In the genomic region with DNA sequence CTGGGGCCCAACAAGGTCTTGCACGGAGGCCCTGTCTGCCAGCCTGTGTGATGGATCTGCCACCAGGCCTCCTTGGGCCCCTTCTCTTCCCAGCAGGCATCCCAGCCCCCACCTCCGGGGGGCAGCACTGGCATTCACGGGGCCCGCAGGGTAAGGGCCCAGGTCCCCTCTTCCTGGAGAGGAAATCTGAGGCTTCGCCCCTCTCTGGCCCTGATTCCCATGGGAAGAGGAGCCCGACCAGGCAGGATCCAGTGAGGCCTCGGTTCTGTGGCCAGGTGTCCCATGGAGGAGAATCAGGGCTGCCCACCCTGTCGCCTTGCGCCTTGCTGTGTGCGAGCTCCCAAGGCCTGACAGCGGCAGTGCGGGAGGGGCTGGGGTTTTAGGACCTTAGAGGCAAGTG, we compare ENCODE assay signal across 14 cellular contexts. TPM values are rescaled to one million over a fixed set of nuclear protein-coding genes. Genes with fewer than 3 reads are reported as not detected.
A peak's percentile ranks its signal among the peaks of the same experiment; 100 is the strongest.
DNase-seq lines count a peak whose midpoint lies in the region; ATAC-seq and TF ChIP-seq lines count a peak whose summit lies in the region.
"Had no signal": no experiment of that assay in that cellular context is flagged by ENCODE, and none has a peak within 500 bp of the region (broad histone marks: within the 10 kb centered on the region; RNA-seq: fewer than 3 reads in every experiment).

No MANE protein-coding gene starts in this region.

- no peaks in the 10 kb centered on the region for H3K9me3 ChIP-seq in cardiac muscle cell (ENCODE audit: low read depth)
- H3K9me3 ChIP-seq in OCI-LY1 (ENCODE audit: low read length), result no peaks in the 10 kb centered on the region

- H3K4me1 ChIP-seq in cardiac muscle cell (ENCODE audit: low read depth) (no peaks in the 10 kb centered on the region), OCI-LY1 (ENCODE audit: insufficient read depth, low read length, severe bottlenecking) (no peaks in the 10 kb centered on the region), foreskin keratinocyte (no peaks in the 10 kb centered on the region)

- TF ChIP-seq CTCF in cardiac muscle cell (IDR thresholded peaks at IDR 0.05; ENCODE audit: low read depth, low read length) (peak; percentile 21), OCI-LY1 (IDR thresholded peaks at IDR 0.05; ENCODE audit: low read length) (peak; percentile 18; the same call in 1 of the 2 replicates), foreskin keratinocyte (conservative IDR thresholded peaks at IDR 0.05) (peak; percentile 32), type B pancreatic cell (conservative IDR thresholded peaks at IDR 0.05) (peak; percentile 41), Calu3 (IDR thresholded peaks at IDR 0.05; ENCODE audit: unreplicated experiment) (no peak)

- ATAC-seq in foreskin keratinocyte (no peak), HG03342 (IDR thresholded peaks at IDR 0.05; ENCODE audit: unreplicated experiment) (no peak)

- H3K9me3 Mint-ChIP-seq in type B pancreatic cell (no peaks in the 10 kb centered on the region), Calu3 (ENCODE audit: low read depth, unreplicated experiment) (no peaks in the 10 kb centered on the region)

- BruUV-seq in Calu3 (replicated peaks; lab: Mats Ljungman, UMichigan), result no TSS peak

- H3K27me3 ChIP-seq in cardiac muscle cell (no peaks in the 10 kb centered on the region), OCI-LY1 (ENCODE audit: insufficient read depth, low read length) (no peaks in the 10 kb centered on the region), foreskin keratinocyte (no peaks in the 10 kb centered on the region)

- no peak overlapping the region for H3K4me3 ChIP-seq in cardiac muscle cell
- H3K4me3 ChIP-seq in OCI-LY1 (ENCODE audit: low read depth, low read length, poor library complexity, severe bottlenecking), result no peak overlapping the region

- H3K27me3 Mint-ChIP-seq in type B pancreatic cell, result no peaks in the 10 kb centered on the region
- no peaks in the 10 kb centered on the region for H3K27me3 Mint-ChIP-seq in Calu3 (ENCODE audit: unreplicated experiment)

- H3K4me2 ChIP-seq in OCI-LY1 (ENCODE audit: low read length), result no peak overlapping the region

- H3K4me3 Mint-ChIP-seq in type B pancreatic cell (no peak overlapping the region), Calu3 (ENCODE audit: low read depth, unreplicated experiment) (no peak overlapping the region)

- CTCF ChIA-PET in Calu3 (lab: Charles Lee), result no interaction called here

- no peak for DNase-seq in cardiac muscle cell (ENCODE audit: low read depth in 1 of 2, low spot score in 1 of 2)
- no peak for DNase-seq in cardiac septum (ENCODE audit: low spot score)
- no peak for DNase-seq in foreskin keratinocyte
- no peak for DNase-seq in type B pancreatic cell (ENCODE audit: extremely low spot score, unreplicated experiment)
- no peak for DNase-seq in mesenteric fat pad (ENCODE audit: low spot score)
- DNase-seq in Calu3, result no peak
- DNase-seq: activated CD4-positive, CD25-positive, alpha-beta regulatory T cell; activated naive CD4-positive, alpha-beta T cell treated with Interleukin-2 at 50 U/mL for 16 hours; AML-193; cortex of kidney; NCI-H1105 treated with DMSO at 0.1 percent for 48 hours had no signal

- no peaks in the 10 kb centered on the region for H3K79me2 ChIP-seq in OCI-LY1 (ENCODE audit: insufficient read depth, low read length)

- no peak overlapping the region for H3K9ac ChIP-seq in OCI-LY1 (ENCODE audit: low read length)

- H3K36me3 Mint-ChIP-seq in type B pancreatic cell (peaks cover 13% of the 10 kb centered on the region), Calu3 (ENCODE audit: insufficient read depth, unreplicated experiment) (peaks cover 25% of the 10 kb centered on the region)

- H3F3A ChIP-seq in OCI-LY1 (ENCODE audit: insufficient read depth, low read length), result no peaks in the 10 kb centered on the region

- H3K4me1 Mint-ChIP-seq in type B pancreatic cell (ENCODE audit: unreplicated experiment), result no peaks in the 10 kb centered on the region
- H3K4me1 Mint-ChIP-seq in Calu3 (ENCODE audit: low read depth, unreplicated experiment), result no peaks in the 10 kb centered on the region

- no peak overlapping the region for H2AFZ ChIP-seq in OCI-LY1 (ENCODE audit: low read length)

- no peaks in the 10 kb centered on the region for H3K9me2 ChIP-seq in OCI-LY1 (ENCODE audit: low read depth, low read length)

- intact Hi-C loops in cardiac septum (cut with DNase I), result no loop called here
- intact Hi-C loops in Calu3 (cut with micrococcal nuclease; ENCODE audit: unreplicated experiment), result no loop called here

- H3K36me3 ChIP-seq in cardiac muscle cell (peaks cover 27% of the 10 kb centered on the region), OCI-LY1 (ENCODE audit: insufficient read depth, low read length) (peaks cover 58% of the 10 kb centered on the region)

- no peaks in the 10 kb centered on the region for H4K20me1 ChIP-seq in OCI-LY1 (ENCODE audit: insufficient read depth, low read length)

- no peak overlapping the region for H3K27ac ChIP-seq in cardiac muscle cell
- H3K27ac ChIP-seq in OCI-LY1 (ENCODE audit: low read depth, low read length, poor library complexity, severe bottlenecking), result no peak overlapping the region
- H3K27ac ChIP-seq in foreskin keratinocyte, result no peak overlapping the region

- no peak overlapping the region for H3K27ac Mint-ChIP-seq in type B pancreatic cell
- no peak overlapping the region for H3K27ac Mint-ChIP-seq in Calu3 (ENCODE audit: unreplicated experiment)

RNA-seq across cellular contexts. Expression of a gene that starts 48.4 kb away (rescaled TPM):
- total RNA-seq in cardiac muscle cell (24.9 and 28.6 TPM in 2 replicates), cardiac septum (41.0 TPM), foreskin keratinocyte (17.6 and 19.4 TPM in 2 replicates), type B pancreatic cell (ENCODE audit: low replicate concordance) (40.8 and 57.1 TPM in 2 replicates), mesenteric fat pad (43.0 TPM), Calu3 (2022) (57.4 and 62.4 TPM in 2 replicates)
- polyA plus RNA-seq in cardiac muscle cell (22.4 and 23.3 TPM in 2 replicates), foreskin keratinocyte (4.2 and 4.7 TPM in 2 replicates)

RNA-seq across cellular contexts. Expression of a gene that starts 55.0 kb away (rescaled TPM):
- total RNA-seq in cardiac muscle cell (1.3 TPM in 1 of 2 replicates, not detected in the other), cardiac septum (not detected), foreskin keratinocyte (not detected in 2 replicates), type B pancreatic cell (ENCODE audit: low replicate concordance) (0.22 and 0.74 TPM in 2 replicates), mesenteric fat pad (not detected), Calu3 (2022) (0.86 and 0.90 TPM in 2 replicates)
- polyA plus RNA-seq in cardiac muscle cell (4.6 and 9.4 TPM in 2 replicates), foreskin keratinocyte (not detected in 2 replicates)
- total RNA-seq: glomerular endothelial cell had no signal
